ENCODE assay signal across 1 cellular context in genomic region chr3:45677045-45677436, GRCh38.
TF ChIP-seq lines count a peak whose summit lies in the region.

No MANE protein-coding gene starts in this region.

TF ChIP-seq in IMR-90, 13 proteins besides CTCF, POLR2A, EP300 and RAD21 (continued from another document):
- no peak for TF ChIP-seq MAFK (IDR thresholded peaks at IDR 0.05; ENCODE audit: low read depth, low read length)
- TF ChIP-seq BHLHE40 (IDR thresholded peaks at IDR 0.05; ENCODE audit: low read depth, low read length): peak; percentile 56; the same call in 1 of the 2 replicates
